ENCODE assay signal across 1 cellular context in the genomic region with DNA sequence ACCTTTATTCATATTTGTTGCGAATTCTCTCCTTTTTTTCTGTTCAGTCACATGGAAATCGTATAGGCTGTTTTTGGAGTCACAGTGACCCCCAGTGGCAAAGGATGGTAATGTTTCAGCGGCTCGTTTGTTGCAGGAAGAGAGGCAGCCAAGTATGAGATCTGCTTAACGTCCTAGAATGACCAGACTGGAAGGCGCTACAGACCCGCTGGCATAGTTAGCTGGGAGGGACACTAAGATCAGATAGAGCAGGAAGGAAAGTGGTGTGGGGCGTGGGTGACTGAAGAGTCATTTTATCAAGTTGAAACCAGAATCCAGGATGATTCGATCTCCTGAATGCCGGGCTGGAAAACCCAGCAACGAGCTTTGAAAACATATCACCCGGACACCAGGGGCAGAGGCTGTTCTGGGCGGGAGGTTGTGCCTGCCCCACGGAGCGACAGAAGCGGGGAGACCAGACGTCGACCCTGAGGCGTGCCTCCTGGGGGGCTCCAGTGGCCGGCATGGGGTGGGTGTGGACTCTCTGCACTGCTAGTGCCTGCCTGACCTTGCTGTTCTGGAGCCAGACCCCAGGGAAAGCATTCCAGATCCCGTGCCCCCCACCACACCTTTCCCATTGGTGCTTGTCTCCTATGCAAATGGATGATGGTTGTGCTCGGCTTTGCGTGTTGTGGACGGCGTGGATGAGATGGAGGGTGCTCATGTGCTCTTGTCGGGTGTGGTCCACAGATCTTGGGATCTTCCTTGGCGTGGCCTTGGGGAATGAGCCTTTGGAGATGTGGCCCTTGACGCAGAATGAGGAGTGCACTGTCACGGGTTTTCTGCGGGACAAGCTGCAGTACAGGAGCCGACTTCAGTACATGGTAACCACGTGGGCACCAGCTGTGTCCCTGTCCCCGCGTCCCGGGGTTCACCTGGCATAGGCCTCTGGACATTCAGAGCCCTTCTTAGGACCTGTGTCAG.
TF ChIP-seq lines count a peak whose summit lies in the region.

No MANE protein-coding gene starts in this region.

TF ChIP-seq in K562, 482 proteins besides CTCF, POLR2A, EP300 and RAD21 (continued from another document and continues in another):
- TF ChIP-seq RERE (CRISPR knock-in tag; IDR thresholded peaks at IDR 0.05; ENCODE audit: borderline replicate concordance), result no peak
- no peak for TF ChIP-seq ELF4 (CRISPR knock-in tag; IDR thresholded peaks at IDR 0.05)
- TF ChIP-seq ARHGAP35 (IDR thresholded peaks at IDR 0.05; ENCODE audit: partially characterized antibody), result no peak
- no peak for TF ChIP-seq OTX1 (CRISPR knock-in tag; IDR thresholded peaks at IDR 0.05)
- TF ChIP-seq POLR2AphosphoS2 (IDR thresholded peaks at IDR 0.05; ENCODE audit: low read length), result no peak
- no peak for TF ChIP-seq GTF2E2 (tag; IDR thresholded peaks at IDR 0.05)
- TF ChIP-seq CEBPZ (IDR thresholded peaks at IDR 0.05; ENCODE audit: borderline replicate concordance, low read depth, low read length), result no peak
- TF ChIP-seq NELFE (IDR thresholded peaks at IDR 0.05; ENCODE audit: insufficient read depth, insufficient read length), result no peak
- peak; percentile 55; the same call in 1 of the 2 replicates for TF ChIP-seq CREM (IDR thresholded peaks at IDR 0.05; ENCODE audit: low read depth)
- TF ChIP-seq HCFC1 (IDR thresholded peaks at IDR 0.05; ENCODE audit: low read depth, low read length), result no peak
- TF ChIP-seq YBX1 (IDR thresholded peaks at IDR 0.05), result no peak
- no peak for TF ChIP-seq PHB2 (IDR thresholded peaks at IDR 0.05; ENCODE audit: low read depth)
- TF ChIP-seq GTF2F1 (IDR thresholded peaks at IDR 0.05; ENCODE audit: low read depth, low read length), result no peak
- TF ChIP-seq BDP1 (IDR thresholded peaks at IDR 0.05; ENCODE audit: insufficient read depth, insufficient read length), result no peak
- no peak for TF ChIP-seq ZBTB5 (IDR thresholded peaks at IDR 0.05)
- no peak for TF ChIP-seq RUNX1 (IDR thresholded peaks at IDR 0.05; ENCODE audit: low read depth)
- TF ChIP-seq MIER1 (IDR thresholded peaks at IDR 0.05; ENCODE audit: low read depth), result no peak
- TF ChIP-seq ARID3B (CRISPR knock-in tag; IDR thresholded peaks at IDR 0.05; ENCODE audit: borderline replicate concordance), result no peak
- TF ChIP-seq ZNF124 (CRISPR knock-in tag; IDR thresholded peaks at IDR 0.05), result no peak
- TF ChIP-seq TFAP4 (CRISPR knock-in tag; IDR thresholded peaks at IDR 0.05; ENCODE audit: borderline replicate concordance), result 0 out of 2 replicates have a peak, but pooled peaks have one; percentile 27
- TF ChIP-seq ZNF561 (CRISPR knock-in tag; conservative IDR thresholded peaks at IDR 0.05), result no peak
- no peak for TF ChIP-seq RBM39 (optimal IDR thresholded peaks at IDR 0.05; ENCODE audit: low read depth, low read length)
- no peak for TF ChIP-seq ZBTB17 (CRISPR knock-in tag; IDR thresholded peaks at IDR 0.05)
- TF ChIP-seq, protein P1, sequence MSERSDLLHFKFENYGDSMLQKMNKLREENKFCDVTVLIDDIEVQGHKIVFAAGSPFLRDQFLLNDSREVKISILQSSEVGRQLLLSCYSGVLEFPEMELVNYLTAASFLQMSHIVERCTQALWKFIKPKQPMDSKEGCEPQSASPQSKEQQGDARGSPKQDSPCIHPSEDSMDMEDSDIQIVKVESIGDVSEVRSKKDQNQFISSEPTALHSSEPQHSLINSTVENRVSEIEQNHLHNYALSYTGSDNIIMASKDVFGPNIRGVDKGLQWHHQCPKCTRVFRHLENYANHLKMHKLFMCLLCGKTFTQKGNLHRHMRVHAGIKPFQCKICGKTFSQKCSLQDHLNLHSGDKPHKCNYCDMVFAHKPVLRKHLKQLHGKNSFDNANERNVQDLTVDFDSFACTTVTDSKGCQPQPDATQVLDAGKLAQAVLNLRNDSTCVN (CRISPR knock-in tag; IDR thresholded peaks at IDR 0.05), result no peak
- no peak for TF ChIP-seq RBBP5 (IDR thresholded peaks at IDR 0.05; ENCODE audit: borderline replicate concordance, insufficient read depth, low read length, poor library complexity, severe bottlenecking)
- TF ChIP-seq, protein P2, sequence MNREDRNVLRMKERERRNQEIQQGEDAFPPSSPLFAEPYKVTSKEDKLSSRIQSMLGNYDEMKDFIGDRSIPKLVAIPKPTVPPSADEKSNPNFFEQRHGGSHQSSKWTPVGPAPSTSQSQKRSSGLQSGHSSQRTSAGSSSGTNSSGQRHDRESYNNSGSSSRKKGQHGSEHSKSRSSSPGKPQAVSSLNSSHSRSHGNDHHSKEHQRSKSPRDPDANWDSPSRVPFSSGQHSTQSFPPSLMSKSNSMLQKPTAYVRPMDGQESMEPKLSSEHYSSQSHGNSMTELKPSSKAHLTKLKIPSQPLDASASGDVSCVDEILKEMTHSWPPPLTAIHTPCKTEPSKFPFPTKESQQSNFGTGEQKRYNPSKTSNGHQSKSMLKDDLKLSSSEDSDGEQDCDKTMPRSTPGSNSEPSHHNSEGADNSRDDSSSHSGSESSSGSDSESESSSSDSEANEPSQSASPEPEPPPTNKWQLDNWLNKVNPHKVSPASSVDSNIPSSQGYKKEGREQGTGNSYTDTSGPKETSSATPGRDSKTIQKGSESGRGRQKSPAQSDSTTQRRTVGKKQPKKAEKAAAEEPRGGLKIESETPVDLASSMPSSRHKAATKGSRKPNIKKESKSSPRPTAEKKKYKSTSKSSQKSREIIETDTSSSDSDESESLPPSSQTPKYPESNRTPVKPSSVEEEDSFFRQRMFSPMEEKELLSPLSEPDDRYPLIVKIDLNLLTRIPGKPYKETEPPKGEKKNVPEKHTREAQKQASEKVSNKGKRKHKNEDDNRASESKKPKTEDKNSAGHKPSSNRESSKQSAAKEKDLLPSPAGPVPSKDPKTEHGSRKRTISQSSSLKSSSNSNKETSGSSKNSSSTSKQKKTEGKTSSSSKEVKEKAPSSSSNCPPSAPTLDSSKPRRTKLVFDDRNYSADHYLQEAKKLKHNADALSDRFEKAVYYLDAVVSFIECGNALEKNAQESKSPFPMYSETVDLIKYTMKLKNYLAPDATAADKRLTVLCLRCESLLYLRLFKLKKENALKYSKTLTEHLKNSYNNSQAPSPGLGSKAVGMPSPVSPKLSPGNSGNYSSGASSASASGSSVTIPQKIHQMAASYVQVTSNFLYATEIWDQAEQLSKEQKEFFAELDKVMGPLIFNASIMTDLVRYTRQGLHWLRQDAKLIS (CRISPR knock-in tag; IDR thresholded peaks at IDR 0.05), result no peak
- no peak for TF ChIP-seq DLX4 (CRISPR knock-in tag; IDR thresholded peaks at IDR 0.05)
- TF ChIP-seq ZFX (CRISPR knock-in tag; IDR thresholded peaks at IDR 0.05), result no peak
- no peak for TF ChIP-seq BRF1 (IDR thresholded peaks at IDR 0.05; ENCODE audit: borderline replicate concordance, extremely low read depth, insufficient read length)
- peak; percentile 63; the same call in 1 of the 2 replicates for TF ChIP-seq EGR1 (conservative IDR thresholded peaks at IDR 0.05)
- TF ChIP-seq EP400 (IDR thresholded peaks at IDR 0.05), result no peak; the same call in 1 of the 2 replicates
- no peak for TF ChIP-seq ZBTB8A (IDR thresholded peaks at IDR 0.05; ENCODE audit: partially characterized antibody)
- TF ChIP-seq ATF2 (CRISPR knock-in tag; IDR thresholded peaks at IDR 0.05), result no peak
